ENCODE assay signal across 19 cellular contexts in genomic region chr7:157730614-157731013, GRCh38.
DNase-seq lines count a peak whose midpoint lies in the region; ATAC-seq, FAIRE-seq and TF ChIP-seq lines count a peak whose summit lies in the region.
"Had no signal": no experiment of that assay in that cellular context is flagged by ENCODE, and none has a peak within 500 bp of the region (broad histone marks: within the 10 kb centered on the region; RNA-seq: fewer than 3 reads in every experiment).

No MANE protein-coding gene starts in this region.

- H3K4me3 ChIP-seq in H7 (ENCODE audit: insufficient read depth, low read depth, low read length): no peak overlapping the region
- no peak overlapping the region for H3K4me3 ChIP-seq in HepG2 (replicated peaks in 1 of 3; ENCODE audit: insufficient read depth in 1 of 3, low read depth in 2 of 3, low read length in 3 of 3)
- H3K4me3 ChIP-seq in neuronal stem cell (ENCODE audit: low read length in 2 of 2): no peak overlapping the region
- H3K4me3 ChIP-seq: GM23248 had no signal

- POLR2A ChIA-PET in HepG2 (lab: Yijun Ruan, JAX): no interaction called here

- ATAC-seq in HepG2: peak; percentile 47
- ATAC-seq: CD8-positive, alpha-beta T cell had no signal

- DNase-seq in H7: peak; percentile 42
- no peak for DNase-seq in HepG2 (ENCODE audit: low spot score)
- no peak for DNase-seq in neuronal stem cell (ENCODE audit: low spot score)
- no peak for DNase-seq in activated T-helper 2 cell treated with anti-CD3 and anti-CD28 coated beads, Interferon-gamma antibody, Interleukin-2, Interleukin-4, amounts not matched to agents 10 μg/mL and 5 μg/mL and 100 μg/mL, durations not matched to agents 14 hours and 24 hours and 36 hours (ENCODE audit: low spot score)
- no peak for DNase-seq in activated gamma-delta T cell (lab: John Stamatoyannopoulos, UW)
- no peak for DNase-seq in DMS153 treated with DMSO at 0.1 percent for 48 hours (lab: John Stamatoyannopoulos, UW; ENCODE audit: unreplicated experiment)
- DNase-seq in globus pallidus (ENCODE audit: low spot score): no peak
- DNase-seq: ACHN; BE2C; Caco-2; CD8-positive, alpha-beta T cell; DMS79; GDM1; GM23248; HCEC 1CT had no signal

- no peak overlapping the region for H3K4ac ChIP-seq in neuronal stem cell (ENCODE audit: low read length)

- no peaks in the 10 kb centered on the region for H3K9me3 Mint-ChIP-seq in activated T-helper 2 cell treated with anti-CD3 and anti-CD28 coated beads, Interferon-gamma antibody, Interleukin-2, Interleukin-4, amounts not matched to agents 10 μg/mL and 5 μg/mL and 100 μg/mL, durations not matched to agents 14 hours and 24 hours and 36 hours
- H3K9me3 Mint-ChIP-seq: CD8-positive, alpha-beta T cell had no signal

- 36% methylated on average over 10 of the region's 15 CpGs for WGBS in HepG2 (ENCODE audit: low lambda C conversion rate)
- WGBS in neuronal stem cell (ENCODE audit: extremely low coverage in 2 of 2, insufficient read length in 2 of 2, insufficient replicate concordance in 1 of 2), 2 donors: no CpG with 5 or more reads among the region's 15 CpGs

- no peak overlapping the region for H3K9ac ChIP-seq in HepG2 (ENCODE audit: insufficient read depth, low read depth, low read length)
- no peak overlapping the region for H3K9ac ChIP-seq in neuronal stem cell (ENCODE audit: low read depth, low read length, poor library complexity)
- H3K9ac ChIP-seq: GM23248 had no signal

- H2AK5ac ChIP-seq in neuronal stem cell (ENCODE audit: low read depth, low read length): no peak overlapping the region

- BruUV-seq in HepG2 (replicated peaks; lab: Mats Ljungman, UMichigan): no TSS peak

- no peak overlapping the region for H2BK120ac ChIP-seq in neuronal stem cell (ENCODE audit: low read depth, low read length)

- CTCF ChIA-PET in HepG2 (lab: Yijun Ruan, JAX; ENCODE audit: low intra/inter-chr PET ratio, low total read pairs): no interaction called here

- peak overlapping the region; percentile 47 for H3K23ac ChIP-seq in neuronal stem cell (ENCODE audit: low read depth, low read length, poor library complexity)

- TF ChIP-seq RAD21 in HepG2 (CRISPR knock-in tag; IDR thresholded peaks at IDR 0.05): no peak

- intact Hi-C loops in HepG2 (cut with micrococcal nuclease; ENCODE audit: unreplicated experiment): no loop called here
- intact Hi-C loops in activated T-helper 2 cell treated with anti-CD3 and anti-CD28 coated beads, Interferon-gamma antibody, Interleukin-2, Interleukin-4, amounts not matched to agents 10 μg/mL and 5 μg/mL and 100 μg/mL, durations not matched to agents 14 hours and 24 hours and 36 hours (cut with micrococcal nuclease): no loop called here

- H2AFZ ChIP-seq in HepG2 (ENCODE audit: low read length) (no peak overlapping the region), neuronal stem cell (ENCODE audit: low read length) (no peak overlapping the region)
- H2AFZ ChIP-seq: GM23248 had no signal

- TF ChIP-seq CTCF in HepG2 (CRISPR knock-in tag; IDR thresholded peaks at IDR 0.05): no peak

- H2BK12ac ChIP-seq in neuronal stem cell (ENCODE audit: low read length): no peak overlapping the region

- FAIRE-seq in HepG2 (lab: Jason Lieb, UNC): no peak
- FAIRE-seq: A204.1, D721Med, GM12892, GM18507 had no signal

- H3K36me3 Mint-ChIP-seq in activated T-helper 2 cell treated with anti-CD3 and anti-CD28 coated beads, Interferon-gamma antibody, Interleukin-2, Interleukin-4, amounts not matched to agents 10 μg/mL and 5 μg/mL and 100 μg/mL, durations not matched to agents 14 hours and 24 hours and 36 hours (ENCODE audit: low read depth): no peaks in the 10 kb centered on the region
- H3K36me3 Mint-ChIP-seq: CD8-positive, alpha-beta T cell had no signal

- H4K8ac ChIP-seq in neuronal stem cell (ENCODE audit: low read depth, low read length): no peak overlapping the region

- no peaks in the 10 kb centered on the region for H3K79me2 ChIP-seq in HepG2 (ENCODE audit: insufficient read depth, low read length)

- no peaks in the 10 kb centered on the region for H3K27me3 Mint-ChIP-seq in activated T-helper 2 cell treated with anti-CD3 and anti-CD28 coated beads, Interferon-gamma antibody, Interleukin-2, Interleukin-4, amounts not matched to agents 10 μg/mL and 5 μg/mL and 100 μg/mL, durations not matched to agents 14 hours and 24 hours and 36 hours (ENCODE audit: low read depth)

- no peak overlapping the region for H4K91ac ChIP-seq in neuronal stem cell (ENCODE audit: low read depth, low read length, poor library complexity)

- no peak overlapping the region for H3K4me3 Mint-ChIP-seq in activated T-helper 2 cell treated with anti-CD3 and anti-CD28 coated beads, Interferon-gamma antibody, Interleukin-2, Interleukin-4, amounts not matched to agents 10 μg/mL and 5 μg/mL and 100 μg/mL, durations not matched to agents 14 hours and 24 hours and 36 hours (ENCODE audit: low read depth)
- H3K4me3 Mint-ChIP-seq: CD8-positive, alpha-beta T cell had no signal

- H3K79me1 ChIP-seq in neuronal stem cell (ENCODE audit: low read depth, low read length): no peaks in the 10 kb centered on the region

- peaks cover 17% of the 10 kb centered on the region; the same call in 1 of the 2 replicates for H4K20me1 ChIP-seq in HepG2 (ENCODE audit: insufficient read depth, low read length)

- TF ChIP-seq POLR2A in HepG2 (IDR thresholded peaks at IDR 0.05; ENCODE audit: insufficient read depth in 1 of 2, low read depth in 2 of 2, low read length in 2 of 2): no peak

- in situ Hi-C loops in HepG2 (cut with HindIII; ENCODE audit: extremely low pct_ligation_motif_present, low pct_unique_long_range_greater_than_20kb): no loop called here

- H3K4me2 ChIP-seq in HepG2 (ENCODE audit: low read depth, low read length) (no peak overlapping the region), neuronal stem cell (ENCODE audit: insufficient read depth, low read length, poor library complexity, severe bottlenecking) (no peak overlapping the region)

- no peaks in the 10 kb centered on the region for H3K9me3 ChIP-seq in HepG2 (ENCODE audit: low read length)
- H3K9me3 ChIP-seq in neuronal stem cell (replicated peaks in 1 of 2; ENCODE audit: control insufficient read depth in 2 of 2, insufficient read depth in 1 of 2, low read depth in 1 of 2, low read length in 2 of 2): no peaks in the 10 kb centered on the region
- H3K9me3 ChIP-seq: BE2C, Caco-2 had no signal

- H3K4me1 Mint-ChIP-seq in activated T-helper 2 cell treated with anti-CD3 and anti-CD28 coated beads, Interferon-gamma antibody, Interleukin-2, Interleukin-4, amounts not matched to agents 10 μg/mL and 5 μg/mL and 100 μg/mL, durations not matched to agents 14 hours and 24 hours and 36 hours (ENCODE audit: low read depth): no peaks in the 10 kb centered on the region

- H2BK15ac ChIP-seq in neuronal stem cell (ENCODE audit: low read length): no peak overlapping the region

- no peak overlapping the region for H3K27ac ChIP-seq in HepG2 (ENCODE audit: extremely low read length, insufficient read depth, low read length)
- H3K27ac ChIP-seq in neuronal stem cell (replicated peaks; ENCODE audit: low read length): no peak overlapping the region
- H3K27ac ChIP-seq: GM23248 had no signal

- H3K27me3 ChIP-seq in H7 (ENCODE audit: control insufficient read depth, insufficient read depth, low read length): no peaks in the 10 kb centered on the region; the same call in 1 of the 2 replicates
- H3K27me3 ChIP-seq in HepG2 (ENCODE audit: control insufficient read depth in 1 of 2, insufficient read depth in 2 of 2, low read length in 2 of 2): peaks cover 3 to 29% of the 10 kb centered on the region in 2 experiments; a peak in 3 of 5 replicates
- H3K27me3 ChIP-seq in neuronal stem cell (ENCODE audit: control insufficient read depth in 3 of 3, insufficient read depth in 3 of 3, low read depth in 1 of 3, low read length in 3 of 3): peaks cover 0 to 18% (median 0%) of the 10 kb centered on the region in 3 experiments
- H3K27me3 ChIP-seq: BE2C had no signal

- H3K14ac ChIP-seq in neuronal stem cell (ENCODE audit: low read length): no peak overlapping the region

- H3K27ac Mint-ChIP-seq in activated T-helper 2 cell treated with anti-CD3 and anti-CD28 coated beads, Interferon-gamma antibody, Interleukin-2, Interleukin-4, amounts not matched to agents 10 μg/mL and 5 μg/mL and 100 μg/mL, durations not matched to agents 14 hours and 24 hours and 36 hours: no peak overlapping the region
- H3K27ac Mint-ChIP-seq: CD8-positive, alpha-beta T cell had no signal

- peak overlapping the region; percentile 13 for H3K18ac ChIP-seq in neuronal stem cell (ENCODE audit: low read length)

- TF ChIP-seq EP300 in HepG2 (IDR thresholded peaks at IDR 0.05; ENCODE audit: low read depth in 2 of 2, low read length in 2 of 2) (no peak), HepG2 (CRISPR knock-in tag; IDR thresholded peaks at IDR 0.05; ENCODE audit: borderline replicate concordance) (no peak)

- H3K36me3 ChIP-seq in H7 (replicated peaks; ENCODE audit: control insufficient read depth, insufficient read depth, low read length) (no peaks in the 10 kb centered on the region), HepG2 (replicated peaks in 1 of 2; ENCODE audit: control insufficient read depth in 1 of 2, insufficient read depth in 2 of 2, low read length in 2 of 2) (no peaks in the 10 kb centered on the region), neuronal stem cell (replicated peaks in 1 of 2; ENCODE audit: control insufficient read depth in 2 of 2, insufficient read depth in 2 of 2, low read length in 2 of 2) (no peaks in the 10 kb centered on the region)
- H3K36me3 ChIP-seq: BE2C had no signal

- H3K4me1 ChIP-seq in HepG2 (ENCODE audit: insufficient read depth, low read length) (no peaks in the 10 kb centered on the region), neuronal stem cell (ENCODE audit: control insufficient read depth in 2 of 2, insufficient read depth in 1 of 2, low read depth in 1 of 2, low read length in 2 of 2) (peaks cover 0 to 2% of the 10 kb centered on the region in 2 donors)
- H3K4me1 ChIP-seq: BE2C, Caco-2 had no signal

- H2BK5ac ChIP-seq in neuronal stem cell (ENCODE audit: low read length): no peak overlapping the region

TF ChIP-seq in HepG2, 621 proteins besides CTCF, POLR2A, EP300 and RAD21 (continues in another document):
- TF ChIP-seq GABPA (IDR thresholded peaks at IDR 0.05; ENCODE audit: low read depth, low read length): no peak
- TF ChIP-seq GABPA (CRISPR knock-in tag; IDR thresholded peaks at IDR 0.05; ENCODE audit: low read depth): no peak
- no peak for TF ChIP-seq PREB (CRISPR knock-in tag; IDR thresholded peaks at IDR 0.05)
- TF ChIP-seq KLF6 (CRISPR knock-in tag; IDR thresholded peaks at IDR 0.05): no peak
- TF ChIP-seq SOX13 (IDR thresholded peaks at IDR 0.05): no peak
- TF ChIP-seq SOX13 (CRISPR knock-in tag; conservative IDR thresholded peaks at IDR 0.05 in 1 of 2, IDR thresholded peaks at IDR 0.05 in 1 of 2): no peak
